In the genomic region with DNA sequence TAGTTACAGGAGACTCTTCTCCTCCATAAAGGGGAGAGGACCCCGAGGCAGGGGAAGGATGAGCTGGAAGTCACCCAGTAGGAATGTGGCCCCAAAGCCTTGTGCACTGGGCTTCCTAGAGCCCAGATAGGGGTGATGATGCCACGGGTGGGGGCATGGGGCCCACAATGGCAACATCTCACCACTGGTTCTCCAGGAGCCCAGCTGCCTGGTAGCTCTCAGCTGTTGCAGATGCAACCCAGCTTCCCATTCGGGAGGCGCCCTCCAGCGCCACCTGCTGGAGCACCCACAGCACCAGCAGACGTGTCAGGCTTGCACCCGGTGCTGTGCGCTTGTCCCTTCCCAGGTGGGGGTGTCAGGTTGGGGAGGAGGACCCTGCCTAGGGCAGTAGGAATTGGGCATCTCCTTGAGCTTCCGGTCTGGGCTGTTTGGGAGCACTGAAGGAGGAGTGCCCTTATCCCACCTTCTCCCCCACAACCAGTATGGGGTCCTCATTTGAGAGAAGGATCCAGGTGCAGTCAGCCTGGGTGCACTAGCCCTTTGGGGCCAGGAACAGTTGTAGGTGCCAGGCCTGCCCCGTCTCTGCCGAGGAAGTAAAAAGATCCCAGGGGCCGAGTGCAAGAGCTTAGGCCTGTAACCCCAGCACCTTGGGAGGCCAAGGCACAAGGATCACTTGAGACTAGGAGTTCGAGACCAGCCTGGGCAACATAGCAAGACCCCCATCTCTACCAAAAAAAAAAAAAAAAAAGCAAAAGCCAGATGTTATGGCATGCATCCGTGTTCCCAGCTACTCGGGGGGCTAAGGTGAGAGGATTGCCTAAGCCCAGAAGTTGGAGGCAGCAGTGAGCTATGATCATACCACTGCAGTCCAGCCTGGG, we compare ENCODE assay signal across 8 cellular contexts. TPM values are rescaled to one million over a fixed set of nuclear protein-coding genes. Genes with fewer than 3 reads are reported as not detected.
DNase-seq lines count a peak whose midpoint lies in the region; ATAC-seq and TF ChIP-seq lines count a peak whose summit lies in the region.

No MANE protein-coding gene starts in this region.

- H3K36me3 Mint-ChIP-seq in glutamatergic neuron (ENCODE audit: unreplicated experiment): peaks cover 5% of the 10 kb centered on the region

- intact Hi-C loops in posterior cingulate gyrus (cut with DNase I) (loop anchor here (1.0 kb wide), 1 partner anchor 41 kb away; no protein-coding TSS in a partner anchor), upper lobe of right lung (cut with DNase I) (no loop called here)

- no peak overlapping the region for H3K4me3 ChIP-seq in upper lobe of right lung

- DNase-seq in DMS 273 treated with DMSO at 0.1 percent for 48 hours (lab: John Stamatoyannopoulos, UW) (peak; percentile 16), HT1080 (ENCODE audit: low read depth) (peak; percentile 42), glutamatergic neuron (peak; percentile 76), posterior cingulate gyrus (peak; percentile 65 to 98 (median 82)), upper lobe of right lung (peak; percentile 91)
- peak; percentile 80 for DNase-seq in activated naive CD4-positive, alpha-beta T cell treated with Interleukin-2 at 50 U/mL for 16 hours

- no peak overlapping the region for H3K27ac Mint-ChIP-seq in glutamatergic neuron (ENCODE audit: unreplicated experiment)

- no peaks in the 10 kb centered on the region for H3K27me3 ChIP-seq in upper lobe of right lung

- ATAC-seq in SK-N-SH treated with all-trans-retinoic acid at 6 μM for 48 hours (peak; percentile 91), upper lobe of right lung (peak; percentile 88), GM18502 (IDR thresholded peaks at IDR 0.05; ENCODE audit: poor library complexity, unreplicated experiment) (no peak)

- no peaks in the 10 kb centered on the region for H3K9me3 ChIP-seq in upper lobe of right lung

- no peaks in the 10 kb centered on the region for H3K9me3 Mint-ChIP-seq in glutamatergic neuron (ENCODE audit: unreplicated experiment)

- peak overlapping the region; percentile 11 for H3K27ac ChIP-seq in upper lobe of right lung

- peaks cover 2% of the 10 kb centered on the region for H3K4me1 Mint-ChIP-seq in glutamatergic neuron (ENCODE audit: low read depth, unreplicated experiment)

- peaks cover 5% of the 10 kb centered on the region for H3K4me1 ChIP-seq in upper lobe of right lung

- peaks cover 7% of the 10 kb centered on the region for H3K27me3 Mint-ChIP-seq in glutamatergic neuron (ENCODE audit: unreplicated experiment)

- peaks cover 44% of the 10 kb centered on the region for H3K36me3 ChIP-seq in upper lobe of right lung

- TF ChIP-seq CTCF in glutamatergic neuron (IDR thresholded peaks at IDR 0.05; ENCODE audit: partially characterized antibody, unreplicated experiment) (peak; percentile 83), upper lobe of right lung (IDR thresholded peaks at IDR 0.05) (peak; percentile 91)

- H3K4me3 Mint-ChIP-seq in glutamatergic neuron (ENCODE audit: unreplicated experiment): no peak overlapping the region

TF ChIP-seq in SK-N-SH treated with all-trans-retinoic acid at 6 μM for 48 hours, 23 proteins besides CTCF, POLR2A, EP300 and RAD21 (continues in another document):
- TF ChIP-seq CSRNP3 (CRISPR knock-in tag; IDR thresholded peaks at IDR 0.05) (no peak), ZNF565 (CRISPR knock-in tag; conservative IDR thresholded peaks at IDR 0.05; ENCODE audit: low read depth) (no peak), ARNTL (CRISPR knock-in tag; IDR thresholded peaks at IDR 0.05; ENCODE audit: borderline replicate concordance, low read depth) (no peak), SNAI2 (CRISPR knock-in tag; IDR thresholded peaks at IDR 0.05) (no peak), ZFP30 (CRISPR knock-in tag; IDR thresholded peaks at IDR 0.05) (no peak), CSDC2 (CRISPR knock-in tag; IDR thresholded peaks at IDR 0.05) (no peak), TSHZ2 (CRISPR knock-in tag; IDR thresholded peaks at IDR 0.05) (no peak), ZNF70 (CRISPR knock-in tag; IDR thresholded peaks at IDR 0.05) (no peak), OSR1 (CRISPR knock-in tag; IDR thresholded peaks at IDR 0.05) (no peak), ISL1 (CRISPR knock-in tag; IDR thresholded peaks at IDR 0.05) (no peak), TOX (CRISPR knock-in tag; IDR thresholded peaks at IDR 0.05; ENCODE audit: borderline replicate concordance) (no peak)
- TF ChIP-seq, protein P1, sequence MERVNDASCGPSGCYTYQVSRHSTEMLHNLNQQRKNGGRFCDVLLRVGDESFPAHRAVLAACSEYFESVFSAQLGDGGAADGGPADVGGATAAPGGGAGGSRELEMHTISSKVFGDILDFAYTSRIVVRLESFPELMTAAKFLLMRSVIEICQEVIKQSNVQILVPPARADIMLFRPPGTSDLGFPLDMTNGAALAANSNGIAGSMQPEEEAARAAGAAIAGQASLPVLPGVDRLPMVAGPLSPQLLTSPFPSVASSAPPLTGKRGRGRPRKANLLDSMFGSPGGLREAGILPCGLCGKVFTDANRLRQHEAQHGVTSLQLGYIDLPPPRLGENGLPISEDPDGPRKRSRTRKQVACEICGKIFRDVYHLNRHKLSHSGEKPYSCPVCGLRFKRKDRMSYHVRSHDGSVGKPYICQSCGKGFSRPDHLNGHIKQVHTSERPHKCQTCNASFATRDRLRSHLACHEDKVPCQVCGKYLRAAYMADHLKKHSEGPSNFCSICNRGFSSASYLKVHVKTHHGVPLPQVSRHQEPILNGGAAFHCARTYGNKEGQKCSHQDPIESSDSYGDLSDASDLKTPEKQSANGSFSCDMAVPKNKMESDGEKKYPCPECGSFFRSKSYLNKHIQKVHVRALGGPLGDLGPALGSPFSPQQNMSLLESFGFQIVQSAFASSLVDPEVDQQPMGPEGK (CRISPR knock-in tag; IDR thresholded peaks at IDR 0.05; ENCODE audit: borderline replicate concordance): no peak

RNA-seq across cellular contexts. Expression of gene CDIPT, which starts 14.4 kb away (rescaled TPM):
- 77.2 and 80.9 TPM in 2 replicates for total RNA-seq in HT1080 (2014; rRNA removed; shearing (Covaris generic))
- 61.9 and 73.0 TPM in 2 replicates for polyA plus RNA-seq in HT1080 (2015; cell fraction: cytosol; rRNA removed)
- polyA plus RNA-seq in HT1080 (2015; cell fraction: nucleus; rRNA removed): 47.6 and 56.4 TPM in 2 replicates
- total RNA-seq in glutamatergic neuron (ENCODE audit: unreplicated experiment): 71.0 TPM
- 83.2 TPM for total RNA-seq in upper lobe of right lung

RNA-seq across cellular contexts. Expression of gene MVP, which starts 28.4 kb away (rescaled TPM):
- 96.4 and 101 TPM in 2 replicates for total RNA-seq in HT1080 (2014; rRNA removed; shearing (Covaris generic))
- 62.6 and 63.6 TPM in 2 replicates for polyA plus RNA-seq in HT1080 (2015; cell fraction: cytosol; rRNA removed)
- polyA plus RNA-seq in HT1080 (2015; cell fraction: nucleus; rRNA removed): 226 TPM in 2 replicates
- total RNA-seq in glutamatergic neuron (ENCODE audit: unreplicated experiment) (82.7 TPM), upper lobe of right lung (247 TPM)

RNA-seq across cellular contexts. Expression of gene PAGR1, which starts 32.7 kb away (rescaled TPM):
- total RNA-seq in HT1080 (2014; rRNA removed; shearing (Covaris generic)): 51.3 and 56.5 TPM in 2 replicates
- polyA plus RNA-seq in HT1080 (2015; cell fraction: cytosol; rRNA removed): 39.9 and 40.3 TPM in 2 replicates
- polyA plus RNA-seq in HT1080 (2015; cell fraction: nucleus; rRNA removed): 26.5 and 32.5 TPM in 2 replicates
- total RNA-seq in glutamatergic neuron (ENCODE audit: unreplicated experiment): 110 TPM
- total RNA-seq in upper lobe of right lung: 15.2 TPM

RNA-seq across cellular contexts. Expression of gene PRRT2, which starts 36.7 kb away (rescaled TPM):
- total RNA-seq in HT1080 (2014; rRNA removed; shearing (Covaris generic)): 0.60 and 4.5 TPM in 2 replicates
- polyA plus RNA-seq in HT1080 (2015; cell fraction: cytosol; rRNA removed): 0.44 and 1.7 TPM in 2 replicates
- 9.0 and 12.0 TPM in 2 replicates for polyA plus RNA-seq in HT1080 (2015; cell fraction: nucleus; rRNA removed)
- total RNA-seq in glutamatergic neuron (ENCODE audit: unreplicated experiment) (91.0 TPM), upper lobe of right lung (2.7 TPM)

RNA-seq across cellular contexts. Expression of gene MAZ, which starts 42.3 kb away (rescaled TPM):
- total RNA-seq in HT1080 (2014; rRNA removed; shearing (Covaris generic)): 289 and 412 TPM in 2 replicates
- 167 and 168 TPM in 2 replicates for polyA plus RNA-seq in HT1080 (2015; cell fraction: cytosol; rRNA removed)
- polyA plus RNA-seq in HT1080 (2015; cell fraction: nucleus; rRNA removed): 109 and 141 TPM in 2 replicates
- total RNA-seq in glutamatergic neuron (ENCODE audit: unreplicated experiment) (369 TPM), upper lobe of right lung (148 TPM)

Comparison
In these comparisons a context has a peak if more than half of its experiments do, and no peak if none do; other contexts are left out.
1. DNase-seq: peak in every context shown above with its lines; median percentile 91 in upper lobe of right lung; 82 in posterior cingulate gyrus; 80 in activated naive CD4-positive, alpha-beta T cell treated with Interleukin-2 at 50 U/mL for 16 hours; 76 in glutamatergic neuron; 42 in HT1080; 16 in DMS 273 treated with DMSO at 0.1 percent for 48 hours.